Comparison of ENCODE assay signal across 29 cellular contexts in the genomic region with DNA sequence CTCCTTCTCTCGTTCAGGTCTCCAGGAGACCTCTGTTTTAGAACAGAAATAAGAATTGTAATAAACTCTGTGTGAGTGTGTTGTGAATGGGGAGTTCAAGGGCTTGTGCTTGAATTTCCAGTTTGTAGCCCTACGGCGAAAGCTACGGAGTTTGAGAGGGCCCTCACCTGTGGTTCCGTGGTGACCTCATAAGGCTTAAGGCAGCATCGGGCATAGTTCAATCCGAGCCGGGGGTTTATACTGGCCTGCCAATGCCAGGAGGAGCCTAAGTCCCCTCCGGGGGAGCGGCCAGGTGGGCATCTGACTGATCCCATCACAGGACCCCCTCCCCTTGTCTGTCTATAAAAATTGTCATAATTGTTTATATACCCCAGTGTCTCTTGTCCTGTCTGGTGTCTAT.
"Had no signal": no experiment of that assay in that cellular context is flagged by ENCODE, and none has a peak within 500 bp of the region (broad histone marks: within the 10 kb centered on the region; RNA-seq: fewer than 3 reads in every experiment).

No MANE protein-coding gene starts in this region.

- H3K4me3 Mint-ChIP-seq: activated naive CD4-positive, alpha-beta T cell treated with anti-CD3 and anti-CD28 coated beads, Interleukin-2, amount 50 U/mL, for 24 hours; activated naive CD8-positive, alpha-beta T cell treated with anti-CD3 and anti-CD28 coated beads, Interleukin-2, amount 50 U/mL, for 24 hours; activated T-cell treated with anti-CD3 and anti-CD28 coated beads, Interleukin-2, amount 50 U/mL, for 24 hours; natural killer cell; neural progenitor cell; stimulated activated memory B cell treated with anti-CD40 and anti-IgM and Interleukin-4, amounts not matched to agents 10 μg/mL and 1 μg/mL and 100 μg/mL, for 72 hours; stimulated activated naive CD8-positive, alpha-beta T cell treated with anti-CD3 and anti-CD28 coated beads, Interleukin-15, amount 100 ng/mL, for 72 hours; T-helper 1 cell treated with Interleukin-12 subunit alpha and Interleukin-12 subunit beta and Interleukin-4 antibody, amounts not matched to agents 30 μg/mL and 1 μg/mL, for 36 hours; type B pancreatic cell had no signal

- H3K36me3 Mint-ChIP-seq: natural killer cell; neural progenitor cell; stimulated activated memory B cell treated with anti-CD40 and anti-IgM and Interleukin-4, amounts not matched to agents 10 μg/mL and 1 μg/mL and 100 μg/mL, for 72 hours; type B pancreatic cell had no signal

- H3K4me1 ChIP-seq: gastrocnemius medialis, left lung, lower lobe of right lung, uterus had no signal

- H3K9me3 Mint-ChIP-seq: activated naive CD4-positive, alpha-beta T cell treated with anti-CD3 and anti-CD28 coated beads, Interleukin-2, amount 50 U/mL, for 24 hours; activated naive CD8-positive, alpha-beta T cell treated with anti-CD3 and anti-CD28 coated beads, Interleukin-2, amount 50 U/mL, for 24 hours; activated T-cell treated with anti-CD3 and anti-CD28 coated beads, Interleukin-2, amount 50 U/mL, for 24 hours; activated T-helper 2 cell treated with anti-CD3 and anti-CD28 coated beads, Interferon-gamma antibody, Interleukin-2, Interleukin-4, amounts not matched to agents 10 μg/mL and 5 μg/mL and 100 μg/mL, durations not matched to agents 14 hours and 24 hours and 36 hours; natural killer cell; neural progenitor cell; stimulated activated memory B cell treated with anti-CD40 and anti-IgM and Interleukin-4, amounts not matched to agents 10 μg/mL and 1 μg/mL and 100 μg/mL, for 72 hours; stimulated activated naive CD8-positive, alpha-beta T cell treated with anti-CD3 and anti-CD28 coated beads, Interleukin-15, amount 100 ng/mL, for 72 hours; T-helper 1 cell treated with Interleukin-12 subunit alpha and Interleukin-12 subunit beta and Interleukin-4 antibody, amounts not matched to agents 30 μg/mL and 1 μg/mL, for 36 hours; type B pancreatic cell had no signal

- H3K4me2 ChIP-seq: neural progenitor cell had no signal

- H3K9ac ChIP-seq: neural progenitor cell had no signal

- H3K4me3 ChIP-seq: gastrocnemius medialis, left lung, lower lobe of right lung, neural progenitor cell, skin epidermis, uterus had no signal

- H3K4me1 Mint-ChIP-seq: activated naive CD4-positive, alpha-beta T cell treated with anti-CD3 and anti-CD28 coated beads, Interleukin-2, amount 50 U/mL, for 24 hours; natural killer cell had no signal

- H3K36me3 ChIP-seq: gastrocnemius medialis, left lung, lower lobe of right lung, neural progenitor cell, uterus, WERI-Rb-1 had no signal

- H3K27me3 ChIP-seq: gastrocnemius medialis, left lung, neural progenitor cell, uterus had no signal

- H3K27me3 Mint-ChIP-seq: activated naive CD4-positive, alpha-beta T cell treated with anti-CD3 and anti-CD28 coated beads, Interleukin-2, amount 50 U/mL, for 24 hours; activated naive CD8-positive, alpha-beta T cell treated with anti-CD3 and anti-CD28 coated beads, Interleukin-2, amount 50 U/mL, for 24 hours; activated T-cell treated with anti-CD3 and anti-CD28 coated beads, Interleukin-2, amount 50 U/mL, for 24 hours; stimulated activated memory B cell treated with anti-CD40 and anti-IgM and Interleukin-4, amounts not matched to agents 10 μg/mL and 1 μg/mL and 100 μg/mL, for 72 hours; stimulated activated naive CD8-positive, alpha-beta T cell treated with anti-CD3 and anti-CD28 coated beads, Interleukin-15, amount 100 ng/mL, for 72 hours had no signal

- H3K9me3 ChIP-seq: gastrocnemius medialis, left lung, lower lobe of right lung, uterus had no signal

- H3K27ac ChIP-seq: gastrocnemius medialis, left lung, lower lobe of right lung, neural progenitor cell, skin epidermis, uterus, WERI-Rb-1 had no signal

- DNase-seq: activated CD4-positive, alpha-beta T cell treated with anti-CD3 and anti-CD28 coated beads for 48 hours; activated CD4-positive, alpha-beta T cell treated with anti-CD3 and anti-CD28 coated beads, Interleukin-2, amount 50 U/mL, for 48 hours; activated CD8-positive, alpha-beta memory T cell treated with anti-CD3 and anti-CD28 coated beads, Interleukin-2, amount 50 U/mL, for 48 hours; activated naive CD8-positive, alpha-beta T cell treated with anti-CD3 and anti-CD28 coated beads, Interleukin-2, amount 50 U/mL, for 24 hours; activated T-cell treated with anti-CD3 and anti-CD28 coated beads, Interleukin-2, amount 50 U/mL, for 24 hours; amygdala; caudate nucleus; gastrocnemius medialis; glutamatergic neuron; left lung; lower lobe of right lung; mesenchymal stem cell; natural killer cell; stimulated activated CD4-positive, alpha-beta T cell treated with anti-CD3 and anti-CD28 coated beads, Interleukin-4, amount 100 ng/mL, for 4 hours; stimulated activated CD8-positive, alpha-beta memory T cell treated with anti-CD3 and anti-CD28 coated beads, Interleukin-4, amount 100 ng/mL, for 48 hours; stimulated activated naive CD8-positive, alpha-beta T cell treated with anti-CD3 and anti-CD28 coated beads, Interleukin-15, amount 100 ng/mL, for 72 hours; substantia nigra; T1000; uterus; WERI-Rb-1 had no signal

- H3K27ac Mint-ChIP-seq: activated naive CD4-positive, alpha-beta T cell treated with anti-CD3 and anti-CD28 coated beads, Interleukin-2, amount 50 U/mL, for 24 hours; activated naive CD8-positive, alpha-beta T cell treated with anti-CD3 and anti-CD28 coated beads, Interleukin-2, amount 50 U/mL, for 24 hours; activated T-cell treated with anti-CD3 and anti-CD28 coated beads, Interleukin-2, amount 50 U/mL, for 24 hours; activated T-helper 2 cell treated with anti-CD3 and anti-CD28 coated beads, Interferon-gamma antibody, Interleukin-2, Interleukin-4, amounts not matched to agents 10 μg/mL and 5 μg/mL and 100 μg/mL, durations not matched to agents 14 hours and 24 hours and 36 hours; natural killer cell; neural progenitor cell; stimulated activated memory B cell treated with anti-CD40 and anti-IgM and Interleukin-4, amounts not matched to agents 10 μg/mL and 1 μg/mL and 100 μg/mL, for 72 hours; stimulated activated naive CD8-positive, alpha-beta T cell treated with anti-CD3 and anti-CD28 coated beads, Interleukin-15, amount 100 ng/mL, for 72 hours; T-helper 1 cell treated with Interleukin-12 subunit alpha and Interleukin-12 subunit beta and Interleukin-4 antibody, amounts not matched to agents 30 μg/mL and 1 μg/mL, for 36 hours; type B pancreatic cell had no signal

- ATAC-seq: activated CD4-positive, CD25-positive, alpha-beta regulatory T cell treated with anti-CD3 and anti-CD28 coated beads, Interleukin-2, amount 50 U/mL, for 24 hours; activated naive CD8-positive, alpha-beta T cell treated with anti-CD3 and anti-CD28 coated beads, Interleukin-2, amount 50 U/mL, for 24 hours; gastrocnemius medialis; left lung; natural killer cell; sciatic nerve; stimulated activated memory B cell treated with anti-CD40 and anti-IgM and Interleukin-4, amounts not matched to agents 10 μg/mL and 1 μg/mL and 100 μg/mL, for 72 hours; stimulated activated naive CD8-positive, alpha-beta T cell treated with anti-CD3 and anti-CD28 coated beads, Interleukin-15, amount 100 ng/mL, for 72 hours had no signal

- H2AFZ ChIP-seq: neural progenitor cell had no signal
